In the genomic region with DNA sequence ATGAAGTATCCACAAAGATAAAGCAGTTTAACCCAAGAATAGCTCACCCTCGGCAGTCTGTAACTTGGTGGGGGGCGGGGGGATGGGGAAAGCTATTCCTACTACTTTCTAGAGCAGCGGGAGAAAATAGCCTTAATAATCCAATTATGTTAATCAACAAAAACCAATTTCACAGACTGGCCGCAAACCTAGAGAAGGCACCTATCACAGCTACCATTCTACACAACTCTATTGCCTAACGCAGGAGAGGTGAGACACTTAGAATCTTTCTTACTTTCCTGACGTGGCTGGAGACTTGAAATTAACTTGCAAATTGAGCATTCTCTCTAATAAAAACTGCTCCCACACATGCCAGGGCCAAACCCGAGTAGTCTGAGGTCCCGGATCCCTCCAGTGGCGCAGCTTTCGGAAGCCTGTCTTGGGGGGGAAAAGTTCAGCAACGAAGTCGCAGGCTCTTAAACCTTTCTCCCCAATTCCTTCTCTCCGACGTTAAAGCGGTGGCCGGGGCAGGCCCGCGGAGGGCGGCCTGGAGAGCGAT, we compare ENCODE assay signal across 8 cellular contexts. TPM values are rescaled to one million over a fixed set of nuclear protein-coding genes. Genes with fewer than 3 reads are reported as not detected.
DNase-seq lines count a peak whose midpoint lies in the region; ATAC-seq and TF ChIP-seq lines count a peak whose summit lies in the region.

No MANE protein-coding gene starts in this region.

- WGBS in HUES64: 2% methylated on average over 19 of the region's 20 CpGs
- WGBS in mesodermal cell (ENCODE audit: insufficient coverage in 2 of 2), 2 experiments: 0% methylated on average over 15 to 18 of the region's 20 CpGs

- H3K36me3 ChIP-seq in HUES64 (ENCODE audit: insufficient read depth, low read length) (peaks cover 24% of the 10 kb centered on the region), brain microvascular endothelial cell (replicated peaks) (peaks cover 15% of the 10 kb centered on the region), mesodermal cell (ENCODE audit: control insufficient read depth, insufficient read depth, low read length) (peaks cover 39% of the 10 kb centered on the region)

- H3K27me3 ChIP-seq in HUES64 (ENCODE audit: insufficient read depth, low read length) (no peaks in the 10 kb centered on the region), brain microvascular endothelial cell (replicated peaks) (no peaks in the 10 kb centered on the region)

- in situ Hi-C loops in brain microvascular endothelial cell (cut with HindIII; ENCODE audit: low pct_ligation_motif_present, low sequenced_read_pairs): no loop called here

- H3K27ac ChIP-seq in HUES64 (ENCODE audit: low read depth, low read length) (peak overlapping the region; percentile 95), brain microvascular endothelial cell (peak overlapping the region; percentile 80), mesodermal cell (ENCODE audit: low read depth, low read length, severe bottlenecking) (peak overlapping the region; percentile 93)

- DNase-seq in SIG-M5 treated with dmso at 0.1 percent for 504 hours (lab: John Stamatoyannopoulos, UW; ENCODE audit: unreplicated experiment) (peak; percentile 22), SIG-M5 (lab: John Stamatoyannopoulos, UW) (no peak), brain microvascular endothelial cell (no peak), AG08395 (ENCODE audit: low spot score) (no peak)

- ATAC-seq in HG03432 (IDR thresholded peaks at IDR 0.05; ENCODE audit: unreplicated experiment) (no peak), HG02588 (IDR thresholded peaks at IDR 0.05; ENCODE audit: unreplicated experiment) (no peak)

- H3K4me1 ChIP-seq in HUES64 (ENCODE audit: insufficient read depth, low read length) (peaks cover 4% of the 10 kb centered on the region; the same call in 1 of the 2 replicates), mesodermal cell (ENCODE audit: control insufficient read depth, insufficient read depth, low read length, poor library complexity, severe bottlenecking) (peaks cover 4% of the 10 kb centered on the region)

- peak overlapping the region; percentile 91 for H3K9ac ChIP-seq in HUES64 (ENCODE audit: low read depth, low read length)

- no peak for TF ChIP-seq CTCF in brain microvascular endothelial cell (IDR thresholded peaks at IDR 0.05; ENCODE audit: low read depth, low read length, missing control alignments)

- H3K9me3 ChIP-seq in HUES64 (ENCODE audit: insufficient read depth, low read depth, low read length) (no peaks in the 10 kb centered on the region), mesodermal cell (ENCODE audit: control insufficient read depth, low read length) (no peaks in the 10 kb centered on the region)

- peak overlapping the region; percentile 85 for H3K4me3 ChIP-seq in HUES64 (ENCODE audit: low read length)
- H3K4me3 ChIP-seq in brain microvascular endothelial cell (ENCODE audit: low read depth, low read length): peak overlapping the region; percentile 85
- H3K4me3 ChIP-seq in mesodermal cell (ENCODE audit: extremely low read depth, insufficient read depth, low read length, poor library complexity, severe bottlenecking): peak overlapping the region; percentile 94

RNA-seq across cellular contexts. Expression of a gene that starts 0.8 kb away (rescaled TPM):
- 19.7 TPM for polyA plus RNA-seq in HUES64 (2013, experiment 1 of 2)
- polyA plus RNA-seq in HUES64 (2013, experiment 2 of 2): 20.0 TPM
- 20.2 TPM for polyA plus RNA-seq in mesodermal cell (2013, experiment 1 of 2)
- polyA plus RNA-seq in mesodermal cell (2013, experiment 2 of 2): 19.7 TPM

RNA-seq across cellular contexts. Expression of a gene that starts 0.9 kb away (rescaled TPM):
- polyA plus RNA-seq in HUES64 (2013, experiment 1 of 2): 7.3 TPM
- polyA plus RNA-seq in HUES64 (2013, experiment 2 of 2): 15.1 TPM
- polyA plus RNA-seq in mesodermal cell (2013, experiment 1 of 2): 15.4 TPM
- 14.4 TPM for polyA plus RNA-seq in mesodermal cell (2013, experiment 2 of 2)

RNA-seq across cellular contexts. Expression of a gene that starts 33.4 kb away (rescaled TPM):
- 76.3 TPM for polyA plus RNA-seq in HUES64 (2013, experiment 1 of 2)
- 44.2 TPM for polyA plus RNA-seq in HUES64 (2013, experiment 2 of 2)
- 31.3 TPM for polyA plus RNA-seq in mesodermal cell (2013, experiment 1 of 2)
- 24.1 TPM for polyA plus RNA-seq in mesodermal cell (2013, experiment 2 of 2)

RNA-seq across cellular contexts. Expression of a gene that starts 34.5 kb away (rescaled TPM):
- 29.4 TPM for polyA plus RNA-seq in HUES64 (2013, experiment 1 of 2)
- 29.9 TPM for polyA plus RNA-seq in HUES64 (2013, experiment 2 of 2)
- polyA plus RNA-seq in mesodermal cell (2013, experiment 1 of 2): 61.0 TPM
- polyA plus RNA-seq in mesodermal cell (2013, experiment 2 of 2): 56.1 TPM
